8 cellular contexts compared by ENCODE assay signal in genomic region chr22:31160328-31160978, GRCh38. TPM values are rescaled to one million over a fixed set of nuclear protein-coding genes. Genes with fewer than 3 reads are reported as not detected.
DNase-seq lines count a peak whose midpoint lies in the region; ATAC-seq and TF ChIP-seq lines count a peak whose summit lies in the region.

No MANE protein-coding gene starts in this region.

- no peaks in the 10 kb centered on the region for H3K9me3 Mint-ChIP-seq in activated T-helper 17 cell treated with anti-CD3 and anti-CD28 coated beads, Interleukin-2, amount 50 U/mL, for 72 hours

- peak overlapping the region; percentile 75 to 96 (median 90) for H3K27ac ChIP-seq in heart left ventricle

- H3K4me1 Mint-ChIP-seq in activated T-helper 17 cell treated with anti-CD3 and anti-CD28 coated beads, Interleukin-2, amount 50 U/mL, for 72 hours = peaks cover 16% of the 10 kb centered on the region

- H3K27me3 Mint-ChIP-seq in activated T-helper 17 cell treated with anti-CD3 and anti-CD28 coated beads, Interleukin-2, amount 50 U/mL, for 72 hours = no peaks in the 10 kb centered on the region

- peak overlapping the region; percentile 94 for H3K4me3 Mint-ChIP-seq in activated T-helper 17 cell treated with anti-CD3 and anti-CD28 coated beads, Interleukin-2, amount 50 U/mL, for 72 hours

- peaks cover 0 to 24% (median 18%) of the 10 kb centered on the region in 9 donors for H3K36me3 ChIP-seq in heart left ventricle

- DNase-seq in DMS 273 (lab: John Stamatoyannopoulos, UW; ENCODE audit: unreplicated experiment) = peak; percentile 49
- no peak for DNase-seq in DMS 273 treated with DMSO at 0.1 percent for 48 hours (lab: John Stamatoyannopoulos, UW)
- DNase-seq in heart left ventricle = peak in 1 of 5 donors; percentile 33
- DNase-seq in retinal pigment epithelial cell (ENCODE audit: low read depth) = no peak
- DNase-seq in NAMALWA (ENCODE audit: low spot score) = no peak
- DNase-seq in globus pallidus (ENCODE audit: low spot score) = no peak

- TF ChIP-seq CTCF in heart left ventricle (IDR thresholded peaks at IDR 0.05) (no peak), retinal pigment epithelial cell (conservative IDR thresholded peaks at IDR 0.05; ENCODE audit: low read depth, low read length) (no peak)

- no peaks in the 10 kb centered on the region for H3K27me3 ChIP-seq in heart left ventricle

- no peak for TF ChIP-seq POLR2A in heart left ventricle (IDR thresholded peaks at IDR 0.05)

- 1 to 2% (median 2%) methylated on average over 31 to 32 of the region's 32 CpGs for WGBS in heart left ventricle, 4 donors

- peak overlapping the region; percentile 89 for H3K27ac Mint-ChIP-seq in activated T-helper 17 cell treated with anti-CD3 and anti-CD28 coated beads, Interleukin-2, amount 50 U/mL, for 72 hours

- peak overlapping the region; percentile 75 to 95 (median 88) for H3K4me3 ChIP-seq in heart left ventricle
- H3K4me3 ChIP-seq in retinal pigment epithelial cell (ENCODE audit: low read length) = peak overlapping the region; percentile 93

- H3K4me1 ChIP-seq in heart left ventricle = peaks cover 0 to 39% (median 29%) of the 10 kb centered on the region in 12 donors

- ATAC-seq in HG03457 (IDR thresholded peaks at IDR 0.05; ENCODE audit: unreplicated experiment) (peak; percentile 25), heart left ventricle (peak; percentile 29 to 63 (median 54))
- ATAC-seq in activated T-helper 17 cell treated with anti-CD3 and anti-CD28 coated beads, Interleukin-2, amount 50 U/mL, for 72 hours (replicated peaks) = peak; percentile 57

- intact Hi-C loops in heart left ventricle (cut with DNase I) = loop anchor here in 2 of 10 donors (5.0 kb wide), 2 partner anchors 52 to 67 kb away; partner anchors contain the start of gene LIMK2 (in 2 of the 2)

- H3K36me3 Mint-ChIP-seq in activated T-helper 17 cell treated with anti-CD3 and anti-CD28 coated beads, Interleukin-2, amount 50 U/mL, for 72 hours (ENCODE audit: low read depth) = peaks cover 26% of the 10 kb centered on the region

- H3K9me3 ChIP-seq in heart left ventricle = no peaks in the 10 kb centered on the region

RNA-seq across cellular contexts. Expression of gene RNF185, which starts 0.5 kb away (rescaled TPM):
- 10 to 100 TPM; 19.3 to 24.6 TPM for total RNA-seq in activated T-helper 17 cell treated with anti-CD3 and anti-CD28 coated beads, Interleukin-2, amount 50 U/mL, for 72 hours
- total RNA-seq in heart left ventricle = 10 to 100 TPM; 20.0 to 26.6 (median 23.1) TPM
- polyA plus RNA-seq in heart left ventricle = 10 to 100 TPM; 11.4 to 31.5 TPM

RNA-seq across cellular contexts. Expression of gene PLA2G3, which starts 20.1 kb away (rescaled TPM):
- total RNA-seq in activated T-helper 17 cell treated with anti-CD3 and anti-CD28 coated beads, Interleukin-2, amount 50 U/mL, for 72 hours = not detected
- not detected for total RNA-seq in heart left ventricle
- not detected for polyA plus RNA-seq in heart left ventricle

RNA-seq across cellular contexts. Expression of gene INPP5J, which starts 37.7 kb away (rescaled TPM):
- total RNA-seq in activated T-helper 17 cell treated with anti-CD3 and anti-CD28 coated beads, Interleukin-2, amount 50 U/mL, for 72 hours = under 1 TPM; 0.09 to 0.34 TPM
- 10 to 100 TPM in 8 of 9 donors, 1 to 10 TPM in 1; 8.4 to 23.1 (median 21.6) TPM for total RNA-seq in heart left ventricle
- polyA plus RNA-seq in heart left ventricle = 10 to 100 TPM in 1 of 2 donors, 1 to 10 TPM in 1; 9.7 to 12.9 TPM

RNA-seq across cellular contexts. Expression of gene LIMK2, which starts 51.6 kb away (rescaled TPM):
- 10 to 100 TPM; 59.5 to 61.4 TPM for total RNA-seq in activated T-helper 17 cell treated with anti-CD3 and anti-CD28 coated beads, Interleukin-2, amount 50 U/mL, for 72 hours
- 10 to 100 TPM in 4 of 9 donors, 1 to 10 TPM in 5; 7.1 to 33.3 (median 9.4) TPM for total RNA-seq in heart left ventricle
- 10 to 100 TPM in 1 of 2 donors, 1 to 10 TPM in 1; 7.0 to 10.9 TPM for polyA plus RNA-seq in heart left ventricle

RNA-seq across cellular contexts. Expression of gene SELENOM, which starts 53.1 kb away (rescaled TPM):
- total RNA-seq in activated T-helper 17 cell treated with anti-CD3 and anti-CD28 coated beads, Interleukin-2, amount 50 U/mL, for 72 hours = 10 to 100 TPM in 1 of 2 donors, 1 to 10 TPM in 1; 4.5 to 20.4 TPM
- total RNA-seq in heart left ventricle = 100 to 1,000 TPM in 1 of 9 donors, 10 to 100 TPM in 8; 35.0 to 183 (median 52.9) TPM
- polyA plus RNA-seq in heart left ventricle = 10 to 100 TPM; 72.3 to 76.6 TPM

Comparison
In these comparisons a context has a peak if more than half of its experiments do, and no peak if none do; other contexts are left out.
1. RNA of gene INPP5J, which starts 37.7 kb away (total RNA-seq): 8.4 to 23.1 TPM in heart left ventricle; 0.09 to 0.34 TPM in activated T-helper 17 cell treated with anti-CD3 and anti-CD28 coated beads, Interleukin-2, amount 50 U/mL, for 72 hours; every median in the first group is over 4 times any median in the second.
2. Peak in every context shown above with its lines, with median percentiles within 50 percentile points of each other: ATAC-seq.